In genomic region chr1:167057297-167057688, GRCh38 we compare ENCODE assay signal across 8 cellular contexts. TPM values are rescaled to one million over a fixed set of nuclear protein-coding genes. Genes with fewer than 3 reads are reported as not detected.
A peak's percentile ranks its signal among the peaks of the same experiment; 100 is the strongest.
DNase-seq lines count a peak whose midpoint lies in the region; ATAC-seq and TF ChIP-seq lines count a peak whose summit lies in the region.

No MANE protein-coding gene starts in this region.

- H3K4me3 ChIP-seq in upper lobe of right lung: no peak overlapping the region

- DNase-seq in DMS 273 treated with DMSO at 0.1 percent for 48 hours (lab: John Stamatoyannopoulos, UW) (peak; percentile 66), NCI-H526 (lab: John Stamatoyannopoulos, UW) (peak; percentile 90 to 94), anterior cingulate cortex (lab: John Stamatoyannopoulos, UW) (peak in 43 of 58 donors; percentile 5 to 75 (median 28)), iris pigment epithelial cell (ENCODE audit: low read depth) (peak; percentile 27), upper lobe of right lung (no peak), ureter (ENCODE audit: low spot score) (no peak)

- peak; percentile 29 for TF ChIP-seq CTCF in upper lobe of right lung (IDR thresholded peaks at IDR 0.05)

- ATAC-seq in GM19351 (IDR thresholded peaks at IDR 0.05; ENCODE audit: unreplicated experiment) (peak; percentile 78), HG03575 (IDR thresholded peaks at IDR 0.05; ENCODE audit: extremely low read depth, insufficient number of reproducible peaks, low FRiP score, unreplicated experiment) (peak; percentile 32), upper lobe of right lung (peak; percentile 53)

- no peaks in the 10 kb centered on the region for H3K4me1 ChIP-seq in upper lobe of right lung

- no peaks in the 10 kb centered on the region for H3K9me3 ChIP-seq in upper lobe of right lung

- intact Hi-C loops in upper lobe of right lung (cut with DNase I): no loop called here

- no peaks in the 10 kb centered on the region for H3K36me3 ChIP-seq in upper lobe of right lung

- H3K27ac ChIP-seq in upper lobe of right lung: no peak overlapping the region

- H3K27me3 ChIP-seq in upper lobe of right lung: peaks cover 8% of the 10 kb centered on the region

RNA-seq across cellular contexts. Expression of gene GPA33, which starts 32.9 kb away (rescaled TPM):
- total RNA-seq in upper lobe of right lung: 0.90 TPM
- 0.16 TPM for total RNA-seq in ureter

RNA-seq across cellular contexts. Expression of gene STYXL2, which starts 36.6 kb away (rescaled TPM):
- total RNA-seq in upper lobe of right lung: 0.17 TPM
- total RNA-seq in ureter: not detected

Comparison
In these comparisons a context has a peak if more than half of its experiments do, and no peak if none do; other contexts are left out.
1. DNase-seq: peak in DMS 273 treated with DMSO at 0.1 percent for 48 hours (single experiment), NCI-H526 (2 of 2), anterior cingulate cortex (43 of 58) and iris pigment epithelial cell (single experiment); none in upper lobe of right lung (single experiment) and ureter (single experiment).
2. Peak in every context shown above with its lines, with median percentiles within 50 percentile points of each other: ATAC-seq.